Comparison of ENCODE assay signal across 1 cellular context in genomic region chr2:20596193-20596972, GRCh38.
TF ChIP-seq lines count a peak whose summit lies in the region.

No MANE protein-coding gene starts in this region.

TF ChIP-seq in HepG2, 621 proteins besides CTCF, POLR2A, EP300 and RAD21 (continued from another document and continues in another):
- TF ChIP-seq SMYD3 (CRISPR knock-in tag; IDR thresholded peaks at IDR 0.05): no peak
- TF ChIP-seq AFF4 (CRISPR knock-in tag; IDR thresholded peaks at IDR 0.05): no peak
- TF ChIP-seq KDM3A (CRISPR knock-in tag; IDR thresholded peaks at IDR 0.05; ENCODE audit: low read depth): no peak
- TF ChIP-seq RAD51 (IDR thresholded peaks at IDR 0.05; ENCODE audit: borderline replicate concordance): no peak
- TF ChIP-seq MAZ (IDR thresholded peaks at IDR 0.05; ENCODE audit: borderline replicate concordance, low read depth, low read length): no peak
- TF ChIP-seq MAZ (CRISPR knock-in tag; IDR thresholded peaks at IDR 0.05; ENCODE audit: low read depth): no peak
- no peak for TF ChIP-seq CREB3 (CRISPR knock-in tag; IDR thresholded peaks at IDR 0.05)
- no peak for TF ChIP-seq ZSCAN30 (CRISPR knock-in tag; IDR thresholded peaks at IDR 0.05)
- TF ChIP-seq ZNF660 (CRISPR knock-in tag; IDR thresholded peaks at IDR 0.05; ENCODE audit: borderline replicate concordance, low read depth): no peak
- TF ChIP-seq SRF (IDR thresholded peaks at IDR 0.05; ENCODE audit: low read depth, low read length): no peak
- TF ChIP-seq PCBP1 (IDR thresholded peaks at IDR 0.05; ENCODE audit: borderline replicate concordance, low read depth, low read length): no peak
- TF ChIP-seq MAF1 (CRISPR knock-in tag; IDR thresholded peaks at IDR 0.05; ENCODE audit: borderline replicate concordance): no peak
- TF ChIP-seq THAP8 (CRISPR knock-in tag; IDR thresholded peaks at IDR 0.05; ENCODE audit: borderline replicate concordance): no peak
- TF ChIP-seq BRF2 (CRISPR knock-in tag; IDR thresholded peaks at IDR 0.05): no peak
- no peak for TF ChIP-seq SIN3B (IDR thresholded peaks at IDR 0.05; ENCODE audit: low read length)
- 0 out of 2 replicates have a peak, but pooled peaks have one; percentile 85 for TF ChIP-seq ZNF687 (CRISPR knock-in tag; IDR thresholded peaks at IDR 0.05)
- TF ChIP-seq PHB2 (IDR thresholded peaks at IDR 0.05; ENCODE audit: partially characterized antibody): no peak
- no peak for TF ChIP-seq NFRKB (IDR thresholded peaks at IDR 0.05)
- no peak for TF ChIP-seq REST (IDR thresholded peaks at IDR 0.05; ENCODE audit: borderline replicate concordance in 1 of 2, low read depth in 1 of 2, low read length in 2 of 2)
- TF ChIP-seq ZBTB10 (CRISPR knock-in tag; IDR thresholded peaks at IDR 0.05; ENCODE audit: borderline replicate concordance): no peak
- TF ChIP-seq BATF2 (CRISPR knock-in tag; IDR thresholded peaks at IDR 0.05): no peak
- no peak for TF ChIP-seq FOSL2 (CRISPR knock-in tag; IDR thresholded peaks at IDR 0.05)
- TF ChIP-seq RBM39 (IDR thresholded peaks at IDR 0.05; ENCODE audit: low read depth, low read length, poor library complexity, severe bottlenecking): peak; percentile 2
- no peak for TF ChIP-seq TFDP2 (CRISPR knock-in tag; IDR thresholded peaks at IDR 0.05)
- no peak for TF ChIP-seq ZFP41 (CRISPR knock-in tag; IDR thresholded peaks at IDR 0.05; ENCODE audit: borderline replicate concordance)
- no peak for TF ChIP-seq MXD4 (CRISPR knock-in tag; IDR thresholded peaks at IDR 0.05)
- TF ChIP-seq U2AF2 (IDR thresholded peaks at IDR 0.05; ENCODE audit: low read depth, low read length): peak; percentile 1; the same call in 1 of the 2 replicates
- no peak for TF ChIP-seq AGO2 (optimal IDR thresholded peaks at IDR 0.05; ENCODE audit: low read depth, low read length)
- no peak for TF ChIP-seq RFX1 (IDR thresholded peaks at IDR 0.05)
- peak; percentile 12; the same call in 1 of the 2 replicates for TF ChIP-seq ZBTB49 (CRISPR knock-in tag; IDR thresholded peaks at IDR 0.05; ENCODE audit: borderline replicate concordance)
- TF ChIP-seq ZNF232 (CRISPR knock-in tag; IDR thresholded peaks at IDR 0.05; ENCODE audit: borderline replicate concordance): no peak
- TF ChIP-seq ZNF780A (CRISPR knock-in tag; IDR thresholded peaks at IDR 0.05): no peak
- TF ChIP-seq RBFOX2 (IDR thresholded peaks at IDR 0.05; ENCODE audit: low read depth, low read length): peak; percentile 19; the same call in 1 of the 2 replicates
